Comparison of ENCODE assay signal across 7 cellular contexts in the genomic region with DNA sequence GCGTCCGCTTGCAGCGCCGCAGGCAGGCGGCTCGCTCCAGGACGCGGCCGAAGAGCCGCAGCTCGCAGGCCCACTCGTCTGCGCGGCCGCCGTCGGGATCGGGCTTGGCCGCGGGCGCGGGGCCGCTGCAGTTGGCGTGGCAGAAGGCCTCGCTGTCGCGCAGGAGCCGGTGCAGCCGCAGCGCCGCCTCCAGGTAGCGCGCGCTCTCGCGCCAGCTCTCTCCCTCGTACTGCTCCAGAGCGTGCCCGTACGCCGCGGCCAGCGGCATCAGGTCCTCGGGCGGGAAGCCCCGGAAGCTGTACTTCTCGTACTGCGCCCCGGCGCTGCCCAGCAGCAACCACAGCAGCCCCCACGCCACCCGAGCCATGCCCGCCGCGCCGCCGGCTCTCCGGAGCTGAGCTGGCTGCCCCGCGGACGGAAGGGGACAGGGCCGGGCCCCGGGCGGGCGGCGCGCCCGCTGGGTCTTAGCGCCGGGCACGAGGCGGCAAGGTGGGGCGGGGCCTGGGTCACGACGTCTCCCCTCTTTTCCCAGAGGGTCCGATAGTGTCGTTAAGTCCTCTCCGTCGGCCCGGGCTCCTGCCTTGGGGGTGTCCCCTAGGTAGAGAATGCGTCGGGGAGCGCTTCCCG. TPM values are rescaled to one million over a fixed set of nuclear protein-coding genes. Genes with fewer than 3 reads are reported as not detected.
DNase-seq lines count a peak whose midpoint lies in the region; ATAC-seq, FAIRE-seq and TF ChIP-seq lines count a peak whose summit lies in the region.

A gene with protein sequence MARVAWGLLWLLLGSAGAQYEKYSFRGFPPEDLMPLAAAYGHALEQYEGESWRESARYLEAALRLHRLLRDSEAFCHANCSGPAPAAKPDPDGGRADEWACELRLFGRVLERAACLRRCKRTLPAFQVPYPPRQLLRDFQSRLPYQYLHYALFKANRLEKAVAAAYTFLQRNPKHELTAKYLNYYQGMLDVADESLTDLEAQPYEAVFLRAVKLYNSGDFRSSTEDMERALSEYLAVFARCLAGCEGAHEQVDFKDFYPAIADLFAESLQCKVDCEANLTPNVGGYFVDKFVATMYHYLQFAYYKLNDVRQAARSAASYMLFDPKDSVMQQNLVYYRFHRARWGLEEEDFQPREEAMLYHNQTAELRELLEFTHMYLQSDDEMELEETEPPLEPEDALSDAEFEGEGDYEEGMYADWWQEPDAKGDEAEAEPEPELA (minus strand): TSS at position 401 of the 627 bp plus-strand sequence. CDS start 34 bp downstream, at position 367.

- DNase-seq in NOMO-1 treated with dmso at 0.1 percent for 144 hours (lab: John Stamatoyannopoulos, UW; ENCODE audit: unreplicated experiment) (peak; percentile 60), activated T-cell treated with anti-CD3 and anti-CD28 coated beads for 1 hour (ENCODE audit: low read depth) (peak; percentile 65), endothelial cell of umbilical vein (ENCODE audit: low read depth, low spot score) (peak; percentile 84), midbrain (lab: John Stamatoyannopoulos, UW) (peak; percentile 77)
- DNase-seq in stimulated activated CD8-positive, alpha-beta memory T cell treated with anti-CD3 and anti-CD28 coated beads, Interleukin-15, amount 100 ng/mL, for 24 hours (ENCODE audit: low read depth): peak; percentile 43

- peak within 1 kb of the TSS; percentile 94 for H2AFZ ChIP-seq in endothelial cell of umbilical vein (ENCODE audit: low read depth, low read length)

- peak within 1 kb of the TSS; percentile 51 to 81 (median 78) for H3K4me3 ChIP-seq in endothelial cell of umbilical vein (replicated peaks in 1 of 3; ENCODE audit: insufficient read depth in 1 of 3, low read depth in 1 of 3, low read length in 3 of 3)

- peaks cover 27% of the 10 kb centered on the region for H3K79me2 ChIP-seq in endothelial cell of umbilical vein (ENCODE audit: control insufficient read depth, insufficient read depth, low read length)

- TF ChIP-seq CTCF in endothelial cell of umbilical vein (IDR thresholded peaks at IDR 0.05; ENCODE audit: extremely low read depth in 1 of 2, insufficient read depth in 1 of 2, low read depth in 1 of 2, low read length in 2 of 2): peak; percentile 60 to 85

- H4K20me1 ChIP-seq in endothelial cell of umbilical vein (replicated peaks; ENCODE audit: control insufficient read depth, extremely low read depth, insufficient read depth, low read length): no peaks in the 10 kb centered on the region

- intact Hi-C loops in endothelial cell of umbilical vein (cut with micrococcal nuclease): loop anchor here (1.0 to 5.0 kb wide), 3 partner anchors 34 to 146 kb away; a partner anchor contains a TSS

- ATAC-seq in GM18498 (IDR thresholded peaks at IDR 0.05; ENCODE audit: unreplicated experiment): peak; percentile 79
- ATAC-seq in HG03565 (IDR thresholded peaks at IDR 0.05; ENCODE audit: unreplicated experiment): peak; percentile 64

- BruUV-seq in endothelial cell of umbilical vein (replicated peaks; lab: Mats Ljungman, UMichigan): TSS peak; percentile 36

- H3K9me1 ChIP-seq in endothelial cell of umbilical vein (replicated peaks; ENCODE audit: control insufficient read depth, extremely low read depth, insufficient read depth, low read length): no peaks in the 10 kb centered on the region

- TF ChIP-seq POLR2A in endothelial cell of umbilical vein (IDR thresholded peaks at IDR 0.05; ENCODE audit: low read depth, low read length): peak; percentile 90

- CTCF ChIA-PET in endothelial cell of umbilical vein (lab: Charles Lee): interaction anchor here (0.7 to 2.8 kb wide), 14 partner anchors 10 to 116 kb away, joined by 3 to 17 read pairs (median 4); a partner anchor contains a TSS

- H3K27ac ChIP-seq in endothelial cell of umbilical vein (ENCODE audit: insufficient read depth, low read depth, low read length): peak within 1 kb of the TSS; percentile 46

- peaks cover 26% of the 10 kb centered on the region for H3K4me1 ChIP-seq in endothelial cell of umbilical vein (ENCODE audit: control insufficient read depth, extremely low read depth, insufficient read depth, low read length)

- H3K27me3 ChIP-seq in endothelial cell of umbilical vein (ENCODE audit: control insufficient read depth in 2 of 2, insufficient read depth in 2 of 2, low read length in 2 of 2): no peaks in the 10 kb centered on the region

- dilution Hi-C loops in endothelial cell of umbilical vein (cut with MboI; ENCODE audit: extremely low pct_ligation_motif_present, low sequenced_read_pairs): no loop called here

- peak; percentile 64 for FAIRE-seq in endothelial cell of umbilical vein (lab: Jason Lieb, UNC)

- H3K36me3 ChIP-seq in endothelial cell of umbilical vein (ENCODE audit: control insufficient read depth in 2 of 2, extremely low read depth in 1 of 2, insufficient read depth in 2 of 2, low read length in 2 of 2): peaks cover 0 to 2% of the 10 kb centered on the region in 2 experiments

- no peaks in the 10 kb centered on the region for H3K9me3 ChIP-seq in endothelial cell of umbilical vein (replicated peaks; ENCODE audit: control insufficient read depth, insufficient read depth, low read length)

- H3K4me2 ChIP-seq in endothelial cell of umbilical vein (ENCODE audit: insufficient read depth, low read length): peak within 1 kb of the TSS; percentile 80

- H3K9ac ChIP-seq in endothelial cell of umbilical vein (replicated peaks; ENCODE audit: extremely low read depth, insufficient read depth, low read length): peak within 1 kb of the TSS; percentile 74

- POLR2A ChIA-PET in endothelial cell of umbilical vein (lab: Charles Lee): interaction anchor here (0.6 to 1.9 kb wide), 3 partner anchors 25 to 118 kb away, joined by 4 to 6 read pairs (median 4); a partner anchor contains a TSS

TF ChIP-seq in endothelial cell of umbilical vein, 7 proteins besides CTCF, POLR2A, EP300 and RAD21:
- TF ChIP-seq JUN (IDR thresholded peaks at IDR 0.05; ENCODE audit: borderline replicate concordance, insufficient read depth, insufficient read length, low read depth) (no peak), POLR2AphosphoS5 (IDR thresholded peaks at IDR 0.05; ENCODE audit: insufficient read depth, low read depth, low read length) (peak; percentile 77), EZH2 (IDR thresholded peaks at IDR 0.05; ENCODE audit: borderline replicate concordance, low read depth, low read length, severe bottlenecking) (no peak), GATA2 (IDR thresholded peaks at IDR 0.05; ENCODE audit: insufficient read depth, insufficient read length, low read depth, low read length) (no peak), FOS (IDR thresholded peaks at IDR 0.05; ENCODE audit: borderline replicate concordance, insufficient read depth, low read length) (no peak), MYC (IDR thresholded peaks at IDR 0.05; ENCODE audit: low read depth, low read length) (peak; percentile 33)
- TF ChIP-seq, protein P1, sequence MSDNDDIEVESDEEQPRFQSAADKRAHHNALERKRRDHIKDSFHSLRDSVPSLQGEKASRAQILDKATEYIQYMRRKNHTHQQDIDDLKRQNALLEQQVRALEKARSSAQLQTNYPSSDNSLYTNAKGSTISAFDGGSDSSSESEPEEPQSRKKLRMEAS (IDR thresholded peaks at IDR 0.05; ENCODE audit: insufficient read depth, insufficient read length): no peak

RNA-seq across cellular contexts. Expression of the gene that starts here (rescaled TPM):
- total RNA-seq in endothelial cell of umbilical vein: 37.1 and 39.2 TPM in 2 replicates
- 57.3 and 58.3 TPM in 2 replicates for polyA plus RNA-seq in endothelial cell of umbilical vein
- 38.0 and 49.5 TPM in 2 replicates for polyA plus RNA-seq in endothelial cell of umbilical vein (2011; cell fraction: cytosol; rRNA removed)
- polyA plus RNA-seq in endothelial cell of umbilical vein (2011; cell fraction: nucleus; rRNA removed): 18.8 and 20.8 TPM in 2 replicates
- polyA plus RNA-seq in endothelial cell of umbilical vein (2012): 30.9 and 49.7 TPM in 2 replicates
- polyA minus RNA-seq in endothelial cell of umbilical vein: 23.4 and 31.7 TPM in 2 replicates
- polyA minus RNA-seq in endothelial cell of umbilical vein (2011; cell fraction: cytosol; rRNA and poly(A)+ RNA removed): 31.0 TPM
- 12.2 and 12.6 TPM in 2 replicates for polyA minus RNA-seq in endothelial cell of umbilical vein (2011; cell fraction: nucleus; rRNA and poly(A)+ RNA removed)

Comparison
In these comparisons a context has a peak if more than half of its experiments do, and no peak if none do; other contexts are left out.
1. Peak in every context shown above with its lines: DNase-seq, ATAC-seq, H3K4me3 ChIP-seq and H3K27ac ChIP-seq.